In genomic region chr19:54416695-54417491, GRCh38 we compare ENCODE assay signal across 18 cellular contexts. TPM values are rescaled to one million over a fixed set of nuclear protein-coding genes. Genes with fewer than 3 reads are reported as not detected.
DNase-seq lines count a peak whose midpoint lies in the region; ATAC-seq and TF ChIP-seq lines count a peak whose summit lies in the region.
"Had no signal": no experiment of that assay in that cellular context is flagged by ENCODE, and none has a peak within 500 bp of the region (broad histone marks: within the 10 kb centered on the region; RNA-seq: fewer than 3 reads in every experiment).

No MANE protein-coding gene starts in this region.

- peaks cover 45% of the 10 kb centered on the region for H3F3A ChIP-seq in neural progenitor cell (ENCODE audit: low read depth)

- no peak overlapping the region for H2AFZ ChIP-seq in neural progenitor cell (replicated peaks)

- H3K4me1 ChIP-seq in BLaER1 treated with 17β-estradiol and CSF1 and Interleukin-3, amounts not matched to agents 10 nM and 100 nM, result peaks cover 32 to 69% (median 61%) of the 10 kb centered on the region in 10 experiments
- peaks cover 26% of the 10 kb centered on the region for H3K4me1 ChIP-seq in HUES64 (ENCODE audit: insufficient read depth, low read length)
- no peaks in the 10 kb centered on the region for H3K4me1 ChIP-seq in endodermal cell (ENCODE audit: control insufficient read depth, insufficient read depth, low read length)
- H3K4me1 ChIP-seq in neural progenitor cell, result peaks cover 41% of the 10 kb centered on the region
- H3K4me1 ChIP-seq: foreskin keratinocyte, SJCRH30 had no signal

- H3K4me3 Mint-ChIP-seq in endodermal cell (no peak overlapping the region), neural progenitor cell (peak overlapping the region; percentile 85)
- H3K4me3 Mint-ChIP-seq: activated CD4-positive, alpha-beta T cell treated with anti-CD3 and anti-CD28 coated beads for 36 hours had no signal

- TF ChIP-seq CTCF in endodermal cell (conservative IDR thresholded peaks at IDR 0.05), result no peak
- no peak for TF ChIP-seq CTCF in neural progenitor cell (IDR thresholded peaks at IDR 0.05)

- H3K27ac ChIP-seq in BLaER1 treated with 17β-estradiol and CSF1 and Interleukin-3, amounts not matched to agents 10 nM and 100 nM, result no peak overlapping the region; a peak in 1 of 22 replicates
- H3K27ac ChIP-seq in HUES64 (ENCODE audit: low read depth, low read length) (no peak overlapping the region), endodermal cell (ENCODE audit: low read depth, low read length) (no peak overlapping the region), neural progenitor cell (no peak overlapping the region)
- H3K27ac ChIP-seq: foreskin keratinocyte, SJCRH30, vagina had no signal

- peaks cover 11 to 27% (median 21%) of the 10 kb centered on the region in 11 experiments for H3K27me3 ChIP-seq in BLaER1 treated with 17β-estradiol and CSF1 and Interleukin-3, amounts not matched to agents 10 nM and 100 nM
- H3K27me3 ChIP-seq in HUES64 (ENCODE audit: insufficient read depth, low read length) (peaks cover 32% of the 10 kb centered on the region), endodermal cell (ENCODE audit: control insufficient read depth, insufficient read depth, low read length, poor library complexity, severe bottlenecking) (peaks cover 56% of the 10 kb centered on the region), neural progenitor cell (peaks cover 11% of the 10 kb centered on the region)
- H3K27me3 ChIP-seq: vagina had no signal

- peak overlapping the region in 4 of 11 experiments; percentile 74 to 82 (median 78); a peak in 6 of 22 replicates for H3K9ac ChIP-seq in BLaER1 treated with 17β-estradiol and CSF1 and Interleukin-3, amounts not matched to agents 10 nM and 100 nM
- peak overlapping the region; percentile 57; the same call in 1 of the 2 replicates for H3K9ac ChIP-seq in HUES64 (ENCODE audit: low read depth, low read length)
- no peak overlapping the region for H3K9ac ChIP-seq in endodermal cell (ENCODE audit: extremely low read depth, low read length, poor library complexity, severe bottlenecking)
- no peak overlapping the region for H3K9ac ChIP-seq in neural progenitor cell

- H3K27me3 Mint-ChIP-seq in endodermal cell (ENCODE audit: insufficient read depth), result peaks cover 87% of the 10 kb centered on the region
- H3K27me3 Mint-ChIP-seq in neural progenitor cell (ENCODE audit: insufficient read depth, low read depth), result peaks cover 15% of the 10 kb centered on the region

- ATAC-seq in GM19397 (IDR thresholded peaks at IDR 0.05; ENCODE audit: unreplicated experiment), result no peak
- no peak for ATAC-seq in GM18519 (IDR thresholded peaks at IDR 0.05; ENCODE audit: low FRiP score, unreplicated experiment)
- no peak for ATAC-seq in GM18517 (IDR thresholded peaks at IDR 0.05; ENCODE audit: unreplicated experiment)

- H3K27ac Mint-ChIP-seq in endodermal cell (no peak overlapping the region), neural progenitor cell (peak overlapping the region; percentile 39)
- H3K27ac Mint-ChIP-seq: activated CD4-positive, alpha-beta T cell treated with anti-CD3 and anti-CD28 coated beads for 36 hours had no signal

- no peaks in the 10 kb centered on the region for H3K9me3 ChIP-seq in BLaER1 treated with 17β-estradiol and CSF1 and Interleukin-3, amounts not matched to agents 10 nM and 100 nM (replicated peaks in 1 of 11)
- H3K9me3 ChIP-seq in HUES64 (ENCODE audit: insufficient read depth, low read depth, low read length), result peaks cover 5% of the 10 kb centered on the region
- H3K9me3 ChIP-seq in endodermal cell (ENCODE audit: control insufficient read depth, low read length), result no peaks in the 10 kb centered on the region
- no peaks in the 10 kb centered on the region for H3K9me3 ChIP-seq in neural progenitor cell (ENCODE audit: low read depth)
- H3K9me3 ChIP-seq: SJCRH30, vagina had no signal

- H3K4me1 Mint-ChIP-seq in endodermal cell (peaks cover 10% of the 10 kb centered on the region), neural progenitor cell (peaks cover 42% of the 10 kb centered on the region)

- H3K36me3 ChIP-seq in BLaER1 treated with 17β-estradiol and CSF1 and Interleukin-3, amounts not matched to agents 10 nM and 100 nM, result no peaks in the 10 kb centered on the region
- H3K36me3 ChIP-seq in HUES64 (ENCODE audit: insufficient read depth, low read length) (no peaks in the 10 kb centered on the region), endodermal cell (ENCODE audit: control insufficient read depth, insufficient read depth, low read length) (no peaks in the 10 kb centered on the region), neural progenitor cell (no peaks in the 10 kb centered on the region)
- H3K36me3 ChIP-seq: SJCRH30, vagina had no signal

- H3K4me3 ChIP-seq in BLaER1 treated with 17β-estradiol and CSF1 and Interleukin-3, amounts not matched to agents 10 nM and 100 nM, result peak overlapping the region in 1 of 10 experiments; percentile 70; a peak in 1 of 20 replicates
- H3K4me3 ChIP-seq in HUES64 (ENCODE audit: low read length), result peak overlapping the region; percentile 69
- no peak overlapping the region for H3K4me3 ChIP-seq in endodermal cell (ENCODE audit: low read length)
- peak overlapping the region; percentile 100 for H3K4me3 ChIP-seq in neural progenitor cell
- H3K4me3 ChIP-seq: SJCRH30 had no signal

- no peaks in the 10 kb centered on the region for H4K20me1 ChIP-seq in BLaER1 treated with 17β-estradiol and CSF1 and Interleukin-3, amounts not matched to agents 10 nM and 100 nM
- peaks cover 24% of the 10 kb centered on the region for H4K20me1 ChIP-seq in neural progenitor cell (ENCODE audit: low read depth)

- H3K4me2 ChIP-seq in BLaER1 treated with 17β-estradiol and CSF1 and Interleukin-3, amounts not matched to agents 10 nM and 100 nM, result peak overlapping the region; percentile 61 to 100 (median 99)
- H3K4me2 ChIP-seq in neural progenitor cell, result peak overlapping the region; percentile 99

- peaks cover 46% of the 10 kb centered on the region for H3K79me2 ChIP-seq in neural progenitor cell (ENCODE audit: low read depth)

- H3K36me3 Mint-ChIP-seq in endodermal cell (ENCODE audit: low read depth), result no peaks in the 10 kb centered on the region
- peaks cover 12% of the 10 kb centered on the region for H3K36me3 Mint-ChIP-seq in neural progenitor cell

- peak; percentile 61 for DNase-seq in endodermal cell
- DNase-seq in neural progenitor cell (ENCODE audit: low spot score), result peak; percentile 34
- DNase-seq in effector CD8-positive, alpha-beta T cell (lab: John Stamatoyannopoulos, UW), result no peak
- DNase-seq: activated CD4-positive, alpha-beta T cell treated with anti-CD3 and anti-CD28 coated beads for 36 hours; activated naive CD4-positive, alpha-beta T cell treated with anti-CD3 and anti-CD28 coated beads, Interleukin-2, amount 50 U/mL, for 16 hours; central memory CD4-positive, alpha-beta T cell; foreskin keratinocyte; NCI-H1417 treated with DMSO at 0.1 percent for 48 hours; NCI-H345; SJCRH30; T1000 had no signal

- WGBS in HUES64, result 46% methylated on average over 44 of the region's 44 CpGs
- WGBS in endodermal cell (ENCODE audit: insufficient coverage in 1 of 2, insufficient read length in 1 of 2), 2 experiments, result 61 to 77% methylated on average over 12 to 44 of the region's 44 CpGs

- H3K9me3 Mint-ChIP-seq in endodermal cell (peaks cover 13% of the 10 kb centered on the region), neural progenitor cell (peaks cover 8% of the 10 kb centered on the region)

RNA-seq across cellular contexts. Expression of gene TTYH1, which starts 1.6 kb away (rescaled TPM):
- 33.4 TPM for polyA plus RNA-seq in HUES64 (2013, experiment 1 of 2)
- 48.4 TPM for polyA plus RNA-seq in HUES64 (2013, experiment 2 of 2)
- 1 to 10 TPM; 1.0 to 2.0 TPM for total RNA-seq in endodermal cell
- polyA plus RNA-seq in endodermal cell (2013, experiment 1 of 2), result 342 TPM
- polyA plus RNA-seq in endodermal cell (2013, experiment 2 of 2), result 263 TPM
- total RNA-seq in neural progenitor cell (ENCODE audit: low replicate concordance), result 34.2 and 128 TPM in 2 replicates
- total RNA-seq: foreskin keratinocyte, lung microvascular endothelial cell, SJCRH30 had no signal
- polyA plus RNA-seq: foreskin keratinocyte had no signal

RNA-seq across cellular contexts. Expression of gene LENG8, which starts 32.1 kb away (rescaled TPM):
- polyA plus RNA-seq in HUES64 (2013, experiment 1 of 2), result 50.6 TPM
- 50.8 TPM for polyA plus RNA-seq in HUES64 (2013, experiment 2 of 2)
- total RNA-seq in endodermal cell (100 to 1,000 TPM; 139 to 171 TPM), neural progenitor cell (ENCODE audit: low replicate concordance) (36.6 and 90.1 TPM in 2 replicates)
- polyA plus RNA-seq in endodermal cell (2013, experiment 1 of 2), result 171 TPM
- 130 TPM for polyA plus RNA-seq in endodermal cell (2013, experiment 2 of 2)

RNA-seq across cellular contexts. Expression of gene LENG9, which starts 46.7 kb away (rescaled TPM):
- polyA plus RNA-seq in HUES64 (2013, experiment 1 of 2), result 0.60 TPM
- polyA plus RNA-seq in HUES64 (2013, experiment 2 of 2), result 0.51 TPM
- 1 to 10 TPM; 2.5 to 3.5 TPM for total RNA-seq in endodermal cell
- 1.1 TPM for polyA plus RNA-seq in endodermal cell (2013, experiment 1 of 2)
- polyA plus RNA-seq in endodermal cell (2013, experiment 2 of 2), result 1.1 TPM
- total RNA-seq in neural progenitor cell (ENCODE audit: low replicate concordance), result 0.79 and 4.0 TPM in 2 replicates

RNA-seq across cellular contexts. Expression of gene LAIR1, which starts 52.2 kb away (rescaled TPM):
- polyA plus RNA-seq in HUES64 (2013, experiment 1 of 2), result not detected
- not detected for polyA plus RNA-seq in HUES64 (2013, experiment 2 of 2)
- total RNA-seq in endodermal cell, result not detected
- not detected for polyA plus RNA-seq in endodermal cell (2013, experiment 1 of 2)
- not detected for polyA plus RNA-seq in endodermal cell (2013, experiment 2 of 2)
- not detected in 2 replicates for total RNA-seq in neural progenitor cell (ENCODE audit: low replicate concordance)
- total RNA-seq: foreskin keratinocyte, lung microvascular endothelial cell, SJCRH30 had no signal
- polyA plus RNA-seq: foreskin keratinocyte had no signal

RNA-seq across cellular contexts. Expression of gene CDC42EP5, which starts 56.2 kb away (rescaled TPM):
- 1.2 TPM for polyA plus RNA-seq in HUES64 (2013, experiment 1 of 2)
- polyA plus RNA-seq in HUES64 (2013, experiment 2 of 2), result 2.9 TPM
- total RNA-seq in endodermal cell, result under 1 TPM in 1 of 2 donors, not detected in 1; 0.49 TPM
- polyA plus RNA-seq in endodermal cell (2013, experiment 1 of 2), result 7.0 TPM
- 8.3 TPM for polyA plus RNA-seq in endodermal cell (2013, experiment 2 of 2)
- total RNA-seq in neural progenitor cell (ENCODE audit: low replicate concordance), result 1.1 TPM in 1 of 2 replicates, not detected in the other

Comparison
In these comparisons a context has a peak if more than half of its experiments do, and no peak if none do; other contexts are left out.
1. RNA of gene TTYH1, which starts 1.6 kb away (total RNA-seq): 34.2 to 128 TPM in neural progenitor cell; 1.0 to 2.0 TPM in endodermal cell; every median in the first group is over 10 times any median in the second.